Comparison of ENCODE assay signal across 26 cellular contexts in the genomic region with DNA sequence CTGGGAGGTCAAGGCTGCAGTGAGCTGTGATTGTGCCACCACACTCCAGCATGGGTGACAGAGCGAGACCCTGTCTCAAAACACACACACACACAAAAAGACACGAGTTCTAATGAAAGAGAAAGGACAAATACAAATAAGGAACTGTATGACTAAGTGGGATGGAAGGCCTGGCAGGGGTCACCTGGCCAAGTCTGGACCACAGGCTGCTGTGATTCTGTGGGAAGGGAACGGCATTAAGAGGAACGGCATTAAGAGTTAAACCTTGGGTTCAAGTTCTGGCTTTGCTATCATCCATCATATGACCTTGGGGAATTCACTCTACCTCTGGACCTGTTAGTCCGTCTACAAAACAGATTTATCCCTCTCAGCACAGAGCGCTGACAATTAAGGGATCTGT. TPM values are rescaled to one million over a fixed set of nuclear protein-coding genes. Genes with fewer than 3 reads are reported as not detected.
DNase-seq lines count a peak whose midpoint lies in the region; ATAC-seq, FAIRE-seq and TF ChIP-seq lines count a peak whose summit lies in the region.
"Had no signal": no experiment of that assay in that cellular context is flagged by ENCODE, and none has a peak within 500 bp of the region (broad histone marks: within the 10 kb centered on the region; RNA-seq: fewer than 3 reads in every experiment).

No MANE protein-coding gene starts in this region.

- H2AFZ ChIP-seq in astrocyte (ENCODE audit: low read depth, low read length) = no peak overlapping the region
- H2AFZ ChIP-seq: GM23248 had no signal

- H3K4me3 ChIP-seq in astrocyte (ENCODE audit: insufficient read depth, low read depth, low read length) = no peak overlapping the region
- H3K4me3 ChIP-seq in tibial nerve = no peak overlapping the region
- H3K4me3 ChIP-seq: GM12878, GM23248, lung, mucosa of descending colon, stomach, upper lobe of left lung had no signal

- peak overlapping the region; percentile 37 for H3K4me2 ChIP-seq in astrocyte (ENCODE audit: low read length)

- no peak for TF ChIP-seq POLR2A in tibial nerve (IDR thresholded peaks at IDR 0.05)

- no peak for TF ChIP-seq EP300 in tibial nerve (IDR thresholded peaks at IDR 0.05)

- TF ChIP-seq CTCF in HFFc6 (IDR thresholded peaks at IDR 0.05) = no peak
- TF ChIP-seq CTCF in astrocyte (IDR thresholded peaks at IDR 0.05; ENCODE audit: insufficient read depth, low read depth, low read length) = no peak
- TF ChIP-seq CTCF in foreskin keratinocyte (conservative IDR thresholded peaks at IDR 0.05) = no peak
- no peak for TF ChIP-seq CTCF in type B pancreatic cell (conservative IDR thresholded peaks at IDR 0.05)
- TF ChIP-seq CTCF in tibial nerve (IDR thresholded peaks at IDR 0.05) = no peak

- H3K9ac ChIP-seq in astrocyte (ENCODE audit: low read length) = no peak overlapping the region
- H3K9ac ChIP-seq: GM23248 had no signal

- peaks cover 25% of the 10 kb centered on the region for H3K4me1 ChIP-seq in astrocyte (ENCODE audit: insufficient read depth, low read length)
- H3K4me1 ChIP-seq in foreskin keratinocyte = peaks cover 27% of the 10 kb centered on the region
- H3K4me1 ChIP-seq in tibial nerve = peaks cover 0 to 50% (median 26%) of the 10 kb centered on the region in 4 donors
- H3K4me1 ChIP-seq: upper lobe of left lung had no signal

- H3K27me3 Mint-ChIP-seq in HFFc6 (ENCODE audit: insufficient read depth) (peaks cover 2% of the 10 kb centered on the region; the same call in 1 of the 2 replicates), astrocyte (ENCODE audit: low read depth, unreplicated experiment) (peaks cover 3% of the 10 kb centered on the region), type B pancreatic cell (no peaks in the 10 kb centered on the region)

- H3K79me2 ChIP-seq in astrocyte (ENCODE audit: insufficient read depth, low read length) = no peaks in the 10 kb centered on the region

- peaks cover 30% of the 10 kb centered on the region for H3K4me1 Mint-ChIP-seq in HFFc6 (ENCODE audit: low read depth)
- peaks cover 19% of the 10 kb centered on the region for H3K4me1 Mint-ChIP-seq in astrocyte (ENCODE audit: low read depth, unreplicated experiment)
- peaks cover 38% of the 10 kb centered on the region for H3K4me1 Mint-ChIP-seq in type B pancreatic cell (ENCODE audit: unreplicated experiment)
- H3K4me1 Mint-ChIP-seq: activated naive CD4-positive, alpha-beta T cell treated with anti-CD3 and anti-CD28 coated beads, Interleukin-2, amount 10 ng/mL, durations not matched to agents 7 days and 5 days; CD4-positive, CD25-positive, alpha-beta regulatory T cell had no signal

- no peak for DNase-seq in HFFc6
- DNase-seq in astrocyte (ENCODE audit: low read depth) = peak; percentile 79
- DNase-seq in foreskin keratinocyte = no peak
- DNase-seq in type B pancreatic cell (ENCODE audit: extremely low spot score, unreplicated experiment) = no peak
- no peak for DNase-seq in NCI-H1417 (lab: John Stamatoyannopoulos, UW)
- DNase-seq in tibial nerve (ENCODE audit: low spot score in 2 of 2) = no peak
- DNase-seq: activated CD4-positive, alpha-beta T cell treated with anti-CD3 and anti-CD28 coated beads, Interleukin-2, amount 50 U/mL, for 48 hours; activated naive CD4-positive, alpha-beta T cell treated with anti-CD3 and anti-CD28 coated beads, Interleukin-2, amount 10 ng/mL, durations not matched to agents 7 days and 5 days; amygdala; CD4-positive, CD25-positive, alpha-beta regulatory T cell; central memory CD4-positive, alpha-beta T cell; GM23248; NCI-H1092 treated with DMSO at 0.1 percent for 48 hours; NCI-H1930; NCI-H526; stimulated activated CD8-positive, alpha-beta memory T cell treated with anti-CD3 and anti-CD28 coated beads, Interleukin-4, amount 100 ng/mL, for 48 hours; stomach; upper lobe of left lung had no signal

- H3K9me3 Mint-ChIP-seq in HFFc6 (no peaks in the 10 kb centered on the region), astrocyte (ENCODE audit: unreplicated experiment) (no peaks in the 10 kb centered on the region), type B pancreatic cell (no peaks in the 10 kb centered on the region)
- H3K9me3 Mint-ChIP-seq: activated naive CD4-positive, alpha-beta T cell treated with anti-CD3 and anti-CD28 coated beads, Interleukin-2, amount 10 ng/mL, durations not matched to agents 7 days and 5 days; CD4-positive, CD25-positive, alpha-beta regulatory T cell; natural killer cell treated with Interleukin-12 subunit alpha and Interleukin-12 subunit beta and Interleukin-15 and Interleukin-18, amount 100 ng/mL, for 72 hours; T-helper 1 cell treated with Interleukin-12 subunit alpha and Interleukin-12 subunit beta and Interleukin-4 antibody, amounts not matched to agents 30 μg/mL and 1 μg/mL, for 36 hours had no signal

- FAIRE-seq in astrocyte (lab: Jason Lieb, UNC) = no peak
- FAIRE-seq: D721Med, GM12878, TTC549 had no signal

- no peak overlapping the region for H3K27ac ChIP-seq in astrocyte (ENCODE audit: low read depth, low read length)
- peak overlapping the region; percentile 95 for H3K27ac ChIP-seq in foreskin keratinocyte
- no peak overlapping the region for H3K27ac ChIP-seq in tibial nerve
- H3K27ac ChIP-seq: GM23248, upper lobe of left lung had no signal

- H3K36me3 ChIP-seq in astrocyte (ENCODE audit: insufficient read depth, low read length) = no peaks in the 10 kb centered on the region
- H3K36me3 ChIP-seq in tibial nerve = no peaks in the 10 kb centered on the region
- H3K36me3 ChIP-seq: stomach, upper lobe of left lung had no signal

- no peaks in the 10 kb centered on the region for H3K27me3 ChIP-seq in astrocyte (ENCODE audit: insufficient read depth, low read length)
- no peaks in the 10 kb centered on the region for H3K27me3 ChIP-seq in foreskin keratinocyte
- H3K27me3 ChIP-seq in tibial nerve = no peaks in the 10 kb centered on the region
- H3K27me3 ChIP-seq: stomach, upper lobe of left lung had no signal

- H3K27ac Mint-ChIP-seq in HFFc6 (peak overlapping the region; percentile 22; the same call in 1 of the 2 replicates), astrocyte (ENCODE audit: unreplicated experiment) (no peak overlapping the region), type B pancreatic cell (peak overlapping the region; percentile 81)
- H3K27ac Mint-ChIP-seq: activated naive CD4-positive, alpha-beta T cell treated with anti-CD3 and anti-CD28 coated beads, Interleukin-2, amount 10 ng/mL, durations not matched to agents 7 days and 5 days; CD4-positive, CD25-positive, alpha-beta regulatory T cell; natural killer cell treated with Interleukin-12 subunit alpha and Interleukin-12 subunit beta and Interleukin-15 and Interleukin-18, amount 100 ng/mL, for 72 hours; T-helper 1 cell treated with Interleukin-12 subunit alpha and Interleukin-12 subunit beta and Interleukin-4 antibody, amounts not matched to agents 30 μg/mL and 1 μg/mL, for 36 hours had no signal

- H3K9me3 ChIP-seq in astrocyte (ENCODE audit: insufficient read depth, low read depth, low read length) (no peaks in the 10 kb centered on the region), tibial nerve (no peaks in the 10 kb centered on the region)
- H3K9me3 ChIP-seq: mucosa of descending colon, stomach, upper lobe of left lung had no signal

- WGBS in tibial nerve, 2 donors = 81 to 83% methylated on average over 6 of the region's 6 CpGs

- no peaks in the 10 kb centered on the region for H3K36me3 Mint-ChIP-seq in HFFc6 (ENCODE audit: low read depth)
- H3K36me3 Mint-ChIP-seq in astrocyte (ENCODE audit: low read depth, unreplicated experiment) = no peaks in the 10 kb centered on the region
- no peaks in the 10 kb centered on the region for H3K36me3 Mint-ChIP-seq in type B pancreatic cell
- H3K36me3 Mint-ChIP-seq: activated naive CD4-positive, alpha-beta T cell treated with anti-CD3 and anti-CD28 coated beads, Interleukin-2, amount 10 ng/mL, durations not matched to agents 7 days and 5 days; natural killer cell treated with Interleukin-12 subunit alpha and Interleukin-12 subunit beta and Interleukin-15 and Interleukin-18, amount 100 ng/mL, for 72 hours had no signal

- ATAC-seq in foreskin keratinocyte (no peak), GM21390 (IDR thresholded peaks at IDR 0.05; ENCODE audit: unreplicated experiment) (no peak)
- ATAC-seq: GM12878; natural killer cell treated with Interleukin-12 subunit alpha and Interleukin-12 subunit beta and Interleukin-15 and Interleukin-18, amount 100 ng/mL, for 72 hours had no signal

- no peaks in the 10 kb centered on the region for H4K20me1 ChIP-seq in astrocyte (ENCODE audit: insufficient read depth, low read length)

- no peak overlapping the region for H3K4me3 Mint-ChIP-seq in HFFc6
- H3K4me3 Mint-ChIP-seq in astrocyte (ENCODE audit: unreplicated experiment) = no peak overlapping the region
- H3K4me3 Mint-ChIP-seq in type B pancreatic cell = no peak overlapping the region
- H3K4me3 Mint-ChIP-seq: activated naive CD4-positive, alpha-beta T cell treated with anti-CD3 and anti-CD28 coated beads, Interleukin-2, amount 10 ng/mL, durations not matched to agents 7 days and 5 days; CD4-positive, CD25-positive, alpha-beta regulatory T cell; natural killer cell treated with Interleukin-12 subunit alpha and Interleukin-12 subunit beta and Interleukin-15 and Interleukin-18, amount 100 ng/mL, for 72 hours; T-helper 1 cell treated with Interleukin-12 subunit alpha and Interleukin-12 subunit beta and Interleukin-4 antibody, amounts not matched to agents 30 μg/mL and 1 μg/mL, for 36 hours had no signal

RNA-seq across cellular contexts. Expression of a gene that starts 47.7 kb away (rescaled TPM):
- 10 to 100 TPM; 30.3 to 43.4 (median 34.6) TPM for total RNA-seq in HFFc6 (2021; fragmentation: NEBNext Ultra II Directional; extraction: Animal tissue kit (Norgen Biotek cat#: 25700))
- total RNA-seq in astrocyte (33.7 and 35.7 TPM in 2 replicates), foreskin keratinocyte (10.6 and 11.1 TPM in 2 replicates), type B pancreatic cell (ENCODE audit: low replicate concordance) (10.1 and 28.5 TPM in 2 replicates), tibial nerve (10 to 100 TPM in 3 of 4 donors, 1 to 10 TPM in 1; 9.4 to 17.1 (median 14.0) TPM)
- 10.7 and 11.5 TPM in 2 replicates for polyA plus RNA-seq in foreskin keratinocyte

RNA-seq across cellular contexts. Expression of a gene that starts 53.6 kb away (rescaled TPM):
- 10 to 100 TPM; 13.2 to 21.8 (median 19.3) TPM for total RNA-seq in HFFc6 (2021; fragmentation: NEBNext Ultra II Directional; extraction: Animal tissue kit (Norgen Biotek cat#: 25700))
- 10.5 and 13.3 TPM in 2 replicates for total RNA-seq in astrocyte
- 40.2 and 41.3 TPM in 2 replicates for total RNA-seq in foreskin keratinocyte
- 44.9 and 46.0 TPM in 2 replicates for polyA plus RNA-seq in foreskin keratinocyte
- total RNA-seq in type B pancreatic cell (ENCODE audit: low replicate concordance) = 14.8 and 25.7 TPM in 2 replicates
- 100 to 1,000 TPM in 1 of 4 donors, 10 to 100 TPM in 3; 82.5 to 135 (median 90.2) TPM for total RNA-seq in tibial nerve
